ENCODE assay signal across 10 cellular contexts in the genomic region with DNA sequence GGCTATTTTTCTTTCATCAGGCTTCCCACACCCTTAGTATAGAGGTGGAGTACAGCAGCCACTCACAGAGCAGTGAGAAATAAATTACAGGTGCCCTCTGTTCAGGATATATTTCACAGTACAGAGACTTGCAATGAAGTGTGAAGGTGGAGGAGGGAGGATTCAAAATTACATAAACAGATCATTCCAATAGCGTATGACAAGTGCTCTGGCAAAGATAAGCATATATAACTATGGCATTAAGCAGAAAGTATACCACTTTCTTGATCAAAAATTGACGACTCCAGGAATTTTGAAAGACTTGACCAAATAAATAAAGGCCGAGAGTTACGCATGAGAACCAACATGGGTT.
DNase-seq lines count a peak whose midpoint lies in the region; ATAC-seq and TF ChIP-seq lines count a peak whose summit lies in the region.
"Had no signal": no experiment of that assay in that cellular context is flagged by ENCODE, and none has a peak within 500 bp of the region (broad histone marks: within the 10 kb centered on the region; RNA-seq: fewer than 3 reads in every experiment).

No MANE protein-coding gene starts in this region.

- no peaks in the 10 kb centered on the region for H3K9me3 Mint-ChIP-seq in osteocyte (ENCODE audit: unreplicated experiment)
- peaks cover 3 to 4% of the 10 kb centered on the region in 2 donors for H3K9me3 Mint-ChIP-seq in stimulated activated naive B cell treated with anti-CD40 and anti-IgM and Interleukin-4, amounts not matched to agents 10 μg/mL and 1 μg/mL and 100 μg/mL, for 72 hours

- peak overlapping the region; percentile 79 for H3K4me3 Mint-ChIP-seq in osteocyte (ENCODE audit: unreplicated experiment)
- peak overlapping the region in 1 of 2 donors; percentile 68 for H3K4me3 Mint-ChIP-seq in stimulated activated naive B cell treated with anti-CD40 and anti-IgM and Interleukin-4, amounts not matched to agents 10 μg/mL and 1 μg/mL and 100 μg/mL, for 72 hours

- intact Hi-C loops in PC-9 (cut with micrococcal nuclease; ENCODE audit: unreplicated experiment) = no loop called here
- intact Hi-C loops in esophagus muscularis mucosa (cut with DNase I) = no loop called here
- intact Hi-C loops in transverse colon (cut with DNase I; ENCODE audit: low total_unique reads) = no loop called here

- H3K9me3 ChIP-seq in PC-9 (ENCODE audit: insufficient read depth, low read depth) (no peaks in the 10 kb centered on the region), esophagus muscularis mucosa (peaks cover 0 to 8% (median 0%) of the 10 kb centered on the region in 4 donors), transverse colon (no peaks in the 10 kb centered on the region)
- H3K9me3 ChIP-seq: esophagus squamous epithelium had no signal

- H3K79me2 ChIP-seq in PC-9 (ENCODE audit: low read depth) = no peaks in the 10 kb centered on the region

- H3K4me2 ChIP-seq in PC-9 = peak overlapping the region; percentile 72

- WGBS in esophagus muscularis mucosa = 12% methylated on average over 4 of the region's 4 CpGs
- 7 to 23% methylated on average over 2 to 4 of the region's 4 CpGs for WGBS in transverse colon (ENCODE audit: low coverage in 1 of 2), 2 donors

- no TSS peak for BruUV-seq in PC-9 (replicated peaks; lab: Mats Ljungman, UMichigan)

- H3K4me3 ChIP-seq in PC-9 (peak overlapping the region; percentile 46; the same call in 1 of the 2 replicates), esophagus muscularis mucosa (peak overlapping the region in 3 of 4 donors; percentile 28 to 38 (median 29)), transverse colon (peak overlapping the region in 1 of 4 donors; percentile 22)

- in situ Hi-C loops in transverse colon (cut with MboI; ENCODE audit: low pct_ligation_motif_present in 1 of 4, low pct_unique_long_range_greater_than_20kb in 1 of 4, low sequenced_read_pairs in 3 of 4) = no loop called here

- no peaks in the 10 kb centered on the region for H3K4me1 ChIP-seq in PC-9 (replicated peaks; ENCODE audit: insufficient read depth)
- H3K4me1 ChIP-seq in esophagus muscularis mucosa = peaks cover 3 to 14% (median 11%) of the 10 kb centered on the region in 4 donors
- H3K4me1 ChIP-seq in transverse colon = peaks cover 0 to 8% (median 0%) of the 10 kb centered on the region in 4 donors

- H3K36me3 Mint-ChIP-seq in osteocyte (ENCODE audit: unreplicated experiment) = no peaks in the 10 kb centered on the region
- H3K36me3 Mint-ChIP-seq in stimulated activated naive B cell treated with anti-CD40 and anti-IgM and Interleukin-4, amounts not matched to agents 10 μg/mL and 1 μg/mL and 100 μg/mL, for 72 hours = no peaks in the 10 kb centered on the region

- POLR2A ChIA-PET in PC-9 (lab: Charles Lee; ENCODE audit: unreplicated experiment) = no interaction called here

- TF ChIP-seq EP300 in esophagus muscularis mucosa (IDR thresholded peaks at IDR 0.05) (no peak), transverse colon (IDR thresholded peaks at IDR 0.05; ENCODE audit: low read depth) (no peak)

- TF ChIP-seq CTCF in PC-9 (conservative IDR thresholded peaks at IDR 0.05) (no peak), esophagus muscularis mucosa (IDR thresholded peaks at IDR 0.05) (no peak), osteocyte (IDR thresholded peaks at IDR 0.05) (no peak), transverse colon (IDR thresholded peaks at IDR 0.05) (no peak)

- CTCF ChIA-PET in PC-9 (lab: Charles Lee) = interaction anchor here (0.7 kb wide), 1 partner anchor 10 kb away, joined by 7 read pairs; no protein-coding TSS in a partner anchor

- H2AFZ ChIP-seq in PC-9 = no peak overlapping the region; the same call in 1 of the 2 replicates

- TF ChIP-seq POLR2A in esophagus muscularis mucosa (IDR thresholded peaks at IDR 0.05; ENCODE audit: low read depth) (no peak), transverse colon (IDR thresholded peaks at IDR 0.05) (no peak)

- H3K27ac ChIP-seq in PC-9 = no peak overlapping the region
- no peak overlapping the region for H3K27ac ChIP-seq in esophagus muscularis mucosa (replicated peaks in 1 of 4)
- H3K27ac ChIP-seq in transverse colon = no peak overlapping the region
- H3K27ac ChIP-seq: esophagus squamous epithelium had no signal

- H3K4me1 Mint-ChIP-seq in osteocyte (ENCODE audit: unreplicated experiment) = peaks cover 16% of the 10 kb centered on the region
- H3K4me1 Mint-ChIP-seq in stimulated activated naive B cell treated with anti-CD40 and anti-IgM and Interleukin-4, amounts not matched to agents 10 μg/mL and 1 μg/mL and 100 μg/mL, for 72 hours = peaks cover 10 to 13% of the 10 kb centered on the region in 2 donors

- peaks cover 30% of the 10 kb centered on the region for H3K27me3 Mint-ChIP-seq in osteocyte (ENCODE audit: unreplicated experiment)
- peaks cover 61 to 79% of the 10 kb centered on the region in 2 donors for H3K27me3 Mint-ChIP-seq in stimulated activated naive B cell treated with anti-CD40 and anti-IgM and Interleukin-4, amounts not matched to agents 10 μg/mL and 1 μg/mL and 100 μg/mL, for 72 hours

- peak; percentile 71 for DNase-seq in DMS79 treated with DMSO at 0.1 percent for 48 hours (lab: John Stamatoyannopoulos, UW)
- DNase-seq in PC-9 = no peak
- DNase-seq in esophagus muscularis mucosa (ENCODE audit: extremely low spot score) = no peak
- DNase-seq in osteocyte (ENCODE audit: extremely low spot score, unreplicated experiment) = no peak
- DNase-seq in stimulated activated naive CD4-positive, alpha-beta T cell treated with Interleukin-2 at 50 U/mL for 16 hours (lab: John Stamatoyannopoulos, UW) = no peak
- no peak for DNase-seq in NOMO-1 (lab: John Stamatoyannopoulos, UW; ENCODE audit: unreplicated experiment in 2 of 2)
- DNase-seq in transverse colon = no peak
- no peak for DNase-seq in stimulated activated naive B cell treated with anti-CD40 and anti-IgM and Interleukin-4, amounts not matched to agents 10 μg/mL and 1 μg/mL and 100 μg/mL, for 72 hours
- DNase-seq: esophagus squamous epithelium, GF-D8 had no signal

- ATAC-seq in stimulated activated naive B cell treated with anti-CD40 and anti-IgM and Interleukin-4, amounts not matched to agents 10 μg/mL and 1 μg/mL and 100 μg/mL, for 72 hours (replicated peaks) = no peak

- H3K27ac Mint-ChIP-seq in osteocyte (ENCODE audit: unreplicated experiment) = no peak overlapping the region
- H3K27ac Mint-ChIP-seq in stimulated activated naive B cell treated with anti-CD40 and anti-IgM and Interleukin-4, amounts not matched to agents 10 μg/mL and 1 μg/mL and 100 μg/mL, for 72 hours = no peak overlapping the region

- no peaks in the 10 kb centered on the region for H3F3A ChIP-seq in PC-9 (ENCODE audit: insufficient read depth, low read depth)

- no peaks in the 10 kb centered on the region for H3K9me2 ChIP-seq in PC-9 (ENCODE audit: insufficient read depth)

- no peaks in the 10 kb centered on the region for H4K20me1 ChIP-seq in PC-9 (ENCODE audit: insufficient read depth)

- no peaks in the 10 kb centered on the region for H3K36me3 ChIP-seq in PC-9 (ENCODE audit: low read depth)
- H3K36me3 ChIP-seq in esophagus muscularis mucosa = no peaks in the 10 kb centered on the region
- no peaks in the 10 kb centered on the region for H3K36me3 ChIP-seq in transverse colon
- H3K36me3 ChIP-seq: esophagus squamous epithelium had no signal

- H3K27me3 ChIP-seq in PC-9 (ENCODE audit: insufficient read depth, low read depth) = peaks cover 7% of the 10 kb centered on the region; the same call in 1 of the 2 replicates
- peaks cover 0 to 89% (median 6%) of the 10 kb centered on the region in 4 donors for H3K27me3 ChIP-seq in esophagus muscularis mucosa
- peaks cover 76% of the 10 kb centered on the region for H3K27me3 ChIP-seq in transverse colon
